Comparison of ENCODE assay signal across 9 cellular contexts in genomic region chr13:111204438-111205177, GRCh38.
A peak's percentile ranks its signal among the peaks of the same experiment; 100 is the strongest.
DNase-seq lines count a peak whose midpoint lies in the region; ATAC-seq and TF ChIP-seq lines count a peak whose summit lies in the region.
"Had no signal": no experiment of that assay in that cellular context is flagged by ENCODE, and none has a peak within 500 bp of the region (broad histone marks: within the 10 kb centered on the region; RNA-seq: fewer than 3 reads in every experiment).

No MANE protein-coding gene starts in this region.

- H3K27ac ChIP-seq in foreskin keratinocyte = no peak overlapping the region
- H3K27ac ChIP-seq in WERI-Rb-1 = no peak overlapping the region
- H3K27ac ChIP-seq: PC-9 had no signal

- H3K4me1 ChIP-seq in foreskin keratinocyte = no peaks in the 10 kb centered on the region

- in situ Hi-C loops in G401 (cut with HindIII; ENCODE audit: low sequenced_read_pairs) = no loop called here

- DNase-seq in G401 (ENCODE audit: low spot score) = peak; percentile 44
- peak; percentile 51 for DNase-seq in T1000 (lab: John Stamatoyannopoulos, UW)
- DNase-seq in foreskin keratinocyte = peak; percentile 8 to 39
- DNase-seq in renal cortical epithelial cell (ENCODE audit: low read depth) = peak; percentile 63
- no peak for DNase-seq in WERI-Rb-1
- DNase-seq in NCI-H510A (lab: John Stamatoyannopoulos, UW) = no peak
- DNase-seq: PC-9 had no signal

- no peaks in the 10 kb centered on the region for H3K9me3 ChIP-seq in WERI-Rb-1 (ENCODE audit: severe bottlenecking)

- H3K27me3 ChIP-seq in foreskin keratinocyte (no peaks in the 10 kb centered on the region), WERI-Rb-1 (ENCODE audit: insufficient read depth, low read depth, severe bottlenecking) (no peaks in the 10 kb centered on the region)

- no peak overlapping the region for H3K4me3 ChIP-seq in WERI-Rb-1 (ENCODE audit: low read depth, low read length)
- H3K4me3 ChIP-seq: PC-9 had no signal

- TF ChIP-seq CTCF in foreskin keratinocyte (conservative IDR thresholded peaks at IDR 0.05) (no peak), WERI-Rb-1 (IDR thresholded peaks at IDR 0.05; ENCODE audit: low read depth, low read length) (no peak)

- ATAC-seq in foreskin keratinocyte (peak; percentile 71), HG02610 (IDR thresholded peaks at IDR 0.05; ENCODE audit: unreplicated experiment) (no peak), HG02642 (IDR thresholded peaks at IDR 0.05; ENCODE audit: poor library complexity, unreplicated experiment) (no peak)

- peaks cover 16% of the 10 kb centered on the region for H3K36me3 ChIP-seq in WERI-Rb-1

Comparison
In these comparisons a context has a peak if more than half of its experiments do, and no peak if none do; other contexts are left out.
1. DNase-seq: peak in G401 (single experiment), T1000 (single experiment), foreskin keratinocyte (2 of 2) and renal cortical epithelial cell (single experiment); none in WERI-Rb-1 (single experiment) and NCI-H510A (single experiment).